In genomic region chr1:203593723-203594122, GRCh38 we compare ENCODE assay signal across 8 cellular contexts. TPM values are rescaled to one million over a fixed set of nuclear protein-coding genes. Genes with fewer than 3 reads are reported as not detected.
A peak's percentile ranks its signal among the peaks of the same experiment; 100 is the strongest.
DNase-seq lines count a peak whose midpoint lies in the region; ATAC-seq and TF ChIP-seq lines count a peak whose summit lies in the region.

No MANE protein-coding gene starts in this region.

- no peaks in the 10 kb centered on the region for H3K27me3 ChIP-seq in left ventricle myocardium inferior (ENCODE audit: low read depth)

- no peaks in the 10 kb centered on the region for H3K36me3 ChIP-seq in left ventricle myocardium inferior

- no peaks in the 10 kb centered on the region for H3K9me3 ChIP-seq in left ventricle myocardium inferior (replicated peaks)

- peaks cover 37% of the 10 kb centered on the region for H3K4me1 ChIP-seq in left ventricle myocardium inferior

- TF ChIP-seq CTCF in left ventricle myocardium inferior (IDR thresholded peaks at IDR 0.05; ENCODE audit: borderline replicate concordance) = peak; percentile 42

- intact Hi-C loops in left ventricle myocardium inferior (cut with micrococcal nuclease) = no loop called here

- H3K4me3 ChIP-seq in left ventricle myocardium inferior = no peak overlapping the region

- ATAC-seq in HG02798 (IDR thresholded peaks at IDR 0.05; ENCODE audit: poor library complexity, unreplicated experiment) (no peak), GM18517 (IDR thresholded peaks at IDR 0.05; ENCODE audit: unreplicated experiment) (no peak), GM21825 (IDR thresholded peaks at IDR 0.05; ENCODE audit: unreplicated experiment) (no peak)

- DNase-seq in ELR (ENCODE audit: low read depth) (peak; percentile 80), NOMO-1 treated with DMSO at 0.1 percent for 48 hours (lab: John Stamatoyannopoulos, UW; ENCODE audit: unreplicated experiment) (peak; percentile 35), activated T-cell treated with anti-CD3 and anti-CD28 coated beads for 24 hours (ENCODE audit: low read depth) (peak; percentile 31), left ventricle myocardium inferior (no peak)
- DNase-seq in stimulated activated CD8-positive, alpha-beta memory T cell treated with anti-CD3 and anti-CD28 coated beads, Interleukin-15, amount 100 ng/mL, for 4 hours (ENCODE audit: low read depth in 2 of 2) = peak; percentile 20 to 32

- no peak overlapping the region for H3K27ac ChIP-seq in left ventricle myocardium inferior (replicated peaks)

RNA-seq across cellular contexts. Expression of gene ATP2B4, which starts 32.9 kb away (rescaled TPM):
- 97.7 TPM for total RNA-seq in left ventricle myocardium inferior
